17 cellular contexts compared by ENCODE assay signal in genomic region chr10:63346015-63346441, GRCh38.
A peak's percentile ranks its signal among the peaks of the same experiment; 100 is the strongest.
DNase-seq lines count a peak whose midpoint lies in the region; ATAC-seq lines count a peak whose summit lies in the region.
"Had no signal": no experiment of that assay in that cellular context is flagged by ENCODE, and none has a peak within 500 bp of the region (broad histone marks: within the 10 kb centered on the region; RNA-seq: fewer than 3 reads in every experiment).

No MANE protein-coding gene starts in this region.

- peaks cover 10% of the 10 kb centered on the region for H3K4me1 Mint-ChIP-seq in stimulated activated naive CD8-positive, alpha-beta T cell treated with anti-CD3 and anti-CD28 coated beads, Interleukin-15, Interleukin-2, amounts not matched to agents 100 ng/mL and 50 ng/mL, for 24 hours (ENCODE audit: low read depth)
- H3K4me1 Mint-ChIP-seq in activated T-helper 17 cell treated with anti-CD3 and anti-CD28 coated beads, Interleukin-2, amount 50 U/mL, for 72 hours, result no peaks in the 10 kb centered on the region
- H3K4me1 Mint-ChIP-seq: nephron had no signal

- ATAC-seq in stimulated activated naive CD8-positive, alpha-beta T cell treated with anti-CD3 and anti-CD28 coated beads, Interleukin-15, Interleukin-2, amounts not matched to agents 100 U/mL and 50 U/mL, for 24 hours, result no peak
- peak; percentile 55 for ATAC-seq in activated T-helper 17 cell treated with anti-CD3 and anti-CD28 coated beads, Interleukin-2, amount 50 U/mL, for 72 hours (replicated peaks)
- no peak for ATAC-seq in GM21381 (IDR thresholded peaks at IDR 0.05; ENCODE audit: unreplicated experiment)
- ATAC-seq: activated T-cell treated with anti-CD3 and anti-CD28 coated beads, Interleukin-2, amount 50 U/mL, for 72 hours; HCT116; psoas muscle had no signal

- peak overlapping the region; percentile 63 for H3K27ac Mint-ChIP-seq in stimulated activated naive CD8-positive, alpha-beta T cell treated with anti-CD3 and anti-CD28 coated beads, Interleukin-15, Interleukin-2, amounts not matched to agents 100 ng/mL and 50 ng/mL, for 24 hours
- H3K27ac Mint-ChIP-seq in activated T-helper 17 cell treated with anti-CD3 and anti-CD28 coated beads, Interleukin-2, amount 50 U/mL, for 72 hours, result no peak overlapping the region
- H3K27ac Mint-ChIP-seq: nephron had no signal

- peaks cover 10% of the 10 kb centered on the region for H3K36me3 Mint-ChIP-seq in stimulated activated naive CD8-positive, alpha-beta T cell treated with anti-CD3 and anti-CD28 coated beads, Interleukin-15, Interleukin-2, amounts not matched to agents 100 ng/mL and 50 ng/mL, for 24 hours (ENCODE audit: low read depth)
- no peaks in the 10 kb centered on the region for H3K36me3 Mint-ChIP-seq in activated T-helper 17 cell treated with anti-CD3 and anti-CD28 coated beads, Interleukin-2, amount 50 U/mL, for 72 hours (ENCODE audit: low read depth)

- no peak for DNase-seq in stimulated activated naive CD8-positive, alpha-beta T cell treated with anti-CD3 and anti-CD28 coated beads, Interleukin-15, Interleukin-2, amounts not matched to agents 100 U/mL and 50 U/mL, for 24 hours
- DNase-seq in fibroblast of peridontal ligament (ENCODE audit: extremely low read depth), result peak; percentile 58
- DNase-seq in iPS-NIHi7 (ENCODE audit: extremely low spot score), result no peak
- no peak for DNase-seq in amygdala (lab: John Stamatoyannopoulos, UW)
- no peak for DNase-seq in NCI-H1694 (lab: John Stamatoyannopoulos, UW)
- DNase-seq: activated CD4-positive, alpha-beta T cell treated with anti-CD3 and anti-CD28 coated beads, Interleukin-2, amount 50 U/mL, for 4 hours; activated T-cell treated with anti-CD3 and anti-CD28 coated beads, Interleukin-2, amount 50 U/mL, for 72 hours; anterior cingulate cortex; cortex of kidney; esophagus squamous epithelium; NCI-H1436; psoas muscle had no signal

- no peak overlapping the region for H3K4me3 Mint-ChIP-seq in stimulated activated naive CD8-positive, alpha-beta T cell treated with anti-CD3 and anti-CD28 coated beads, Interleukin-15, Interleukin-2, amounts not matched to agents 100 ng/mL and 50 ng/mL, for 24 hours
- no peak overlapping the region for H3K4me3 Mint-ChIP-seq in activated T-helper 17 cell treated with anti-CD3 and anti-CD28 coated beads, Interleukin-2, amount 50 U/mL, for 72 hours
- H3K4me3 Mint-ChIP-seq: activated T-cell treated with anti-CD3 and anti-CD28 coated beads, Interleukin-2, amount 50 U/mL, for 72 hours; nephron had no signal

- H3K9me3 Mint-ChIP-seq in stimulated activated naive CD8-positive, alpha-beta T cell treated with anti-CD3 and anti-CD28 coated beads, Interleukin-15, Interleukin-2, amounts not matched to agents 100 ng/mL and 50 ng/mL, for 24 hours, result no peaks in the 10 kb centered on the region
- H3K9me3 Mint-ChIP-seq in activated T-helper 17 cell treated with anti-CD3 and anti-CD28 coated beads, Interleukin-2, amount 50 U/mL, for 72 hours, result no peaks in the 10 kb centered on the region
- H3K9me3 Mint-ChIP-seq: activated T-cell treated with anti-CD3 and anti-CD28 coated beads, Interleukin-2, amount 50 U/mL, for 72 hours; nephron had no signal

- no peaks in the 10 kb centered on the region for H3K27me3 Mint-ChIP-seq in stimulated activated naive CD8-positive, alpha-beta T cell treated with anti-CD3 and anti-CD28 coated beads, Interleukin-15, Interleukin-2, amounts not matched to agents 100 ng/mL and 50 ng/mL, for 24 hours
- no peaks in the 10 kb centered on the region for H3K27me3 Mint-ChIP-seq in activated T-helper 17 cell treated with anti-CD3 and anti-CD28 coated beads, Interleukin-2, amount 50 U/mL, for 72 hours
